In genomic region chr17:43878260-43879082, GRCh38 we compare ENCODE assay signal across 8 cellular contexts. TPM values are rescaled to one million over a fixed set of nuclear protein-coding genes. Genes with fewer than 3 reads are reported as not detected.
A peak's percentile ranks its signal among the peaks of the same experiment; 100 is the strongest.
DNase-seq lines count a peak whose midpoint lies in the region; ATAC-seq lines count a peak whose summit lies in the region.

No MANE protein-coding gene starts in this region.

- POLR2A ChIA-PET in activated naive CD8-positive, alpha-beta T cell treated with anti-CD3 and anti-CD28 coated beads, Interleukin-2, amount 10 ng/mL, durations not matched to agents 7 days and 5 days (lab: Charles Lee) = interaction anchor here (0.9 kb wide), 1 partner anchor 290 kb away, joined by 3 read pairs; no protein-coding TSS in a partner anchor

- peaks cover 10% of the 10 kb centered on the region for H3K27me3 Mint-ChIP-seq in activated naive CD8-positive, alpha-beta T cell treated with anti-CD3 and anti-CD28 coated beads, Interleukin-2, amount 10 ng/mL, durations not matched to agents 7 days and 5 days

- H3K9me3 Mint-ChIP-seq in activated naive CD8-positive, alpha-beta T cell treated with anti-CD3 and anti-CD28 coated beads, Interleukin-2, amount 10 ng/mL, durations not matched to agents 7 days and 5 days = no peaks in the 10 kb centered on the region

- no peak overlapping the region for H3K27ac Mint-ChIP-seq in activated naive CD8-positive, alpha-beta T cell treated with anti-CD3 and anti-CD28 coated beads, Interleukin-2, amount 10 ng/mL, durations not matched to agents 7 days and 5 days

- DNase-seq in GM03348 (ENCODE audit: low spot score) (peak; percentile 95), Kasumi-1 (lab: John Stamatoyannopoulos, UW) (peak; percentile 55 to 60), SKM-1 (lab: John Stamatoyannopoulos, UW; ENCODE audit: unreplicated experiment) (peak; percentile 55), Right ventricle myocardium inferior (ENCODE audit: missing footprints) (peak; percentile 84), posterior cingulate gyrus (peak; percentile 57 to 97 (median 80)), ureter (ENCODE audit: low spot score) (peak; percentile 80)
- peak; percentile 81 for DNase-seq in activated naive CD8-positive, alpha-beta T cell treated with anti-CD3 and anti-CD28 coated beads, Interleukin-2, amount 10 ng/mL, durations not matched to agents 7 days and 5 days

- no peak overlapping the region for H3K4me3 Mint-ChIP-seq in activated naive CD8-positive, alpha-beta T cell treated with anti-CD3 and anti-CD28 coated beads, Interleukin-2, amount 10 ng/mL, durations not matched to agents 7 days and 5 days

- peak; percentile 71 for ATAC-seq in activated naive CD8-positive, alpha-beta T cell treated with anti-CD3 and anti-CD28 coated beads, Interleukin-2, amount 10 ng/mL, durations not matched to agents 7 days and 5 days (ENCODE audit: low read depth)
- ATAC-seq in Right ventricle myocardium inferior (peak; percentile 70), GM21447 (IDR thresholded peaks at IDR 0.05; ENCODE audit: unreplicated experiment) (no peak)

- H3K36me3 Mint-ChIP-seq in activated naive CD8-positive, alpha-beta T cell treated with anti-CD3 and anti-CD28 coated beads, Interleukin-2, amount 10 ng/mL, durations not matched to agents 7 days and 5 days = no peaks in the 10 kb centered on the region

- intact Hi-C loops in Right ventricle myocardium inferior (cut with DNase I) = loop anchor here (2.0 kb wide), 1 partner anchor 28 kb away; the partner anchor contains the start of gene MPP2
- intact Hi-C loops in posterior cingulate gyrus (cut with DNase I) = loop anchor here (1.0 to 10.0 kb wide), 3 partner anchors 66 to 163 kb away; partner anchors contain the start of gene PPY

- peaks cover 2% of the 10 kb centered on the region for H3K4me1 Mint-ChIP-seq in activated naive CD8-positive, alpha-beta T cell treated with anti-CD3 and anti-CD28 coated beads, Interleukin-2, amount 10 ng/mL, durations not matched to agents 7 days and 5 days

RNA-seq across cellular contexts. Expression of gene MPP2, which starts 28.9 kb away (rescaled TPM):
- total RNA-seq in activated naive CD8-positive, alpha-beta T cell treated with anti-CD3 and anti-CD28 coated beads, Interleukin-2, amount 10 ng/mL, durations not matched to agents 7 days and 5 days = 1 to 10 TPM; 2.3 to 3.1 TPM
- total RNA-seq in Right ventricle myocardium inferior (16.2 TPM), ureter (9.8 TPM)

RNA-seq across cellular contexts. Expression of gene CD300LG, which starts 31.5 kb away (rescaled TPM):
- total RNA-seq in activated naive CD8-positive, alpha-beta T cell treated with anti-CD3 and anti-CD28 coated beads, Interleukin-2, amount 10 ng/mL, durations not matched to agents 7 days and 5 days = not detected
- 16.6 TPM for total RNA-seq in Right ventricle myocardium inferior
- total RNA-seq in ureter = 1.4 TPM

RNA-seq across cellular contexts. Expression of gene MPP3, which starts 45.5 kb away (rescaled TPM):
- under 1 TPM in 1 of 2 experiments, not detected in 1; 0.11 TPM for total RNA-seq in activated naive CD8-positive, alpha-beta T cell treated with anti-CD3 and anti-CD28 coated beads, Interleukin-2, amount 10 ng/mL, durations not matched to agents 7 days and 5 days
- total RNA-seq in Right ventricle myocardium inferior = 43.0 TPM
- total RNA-seq in ureter = 11.8 TPM

Comparison
In these comparisons a context has a peak if more than half of its experiments do, and no peak if none do; other contexts are left out.
1. RNA of gene MPP3, which starts 45.5 kb away (total RNA-seq): 43.0 TPM in Right ventricle myocardium inferior (single experiment) and 11.8 TPM in ureter (single experiment); 0.11 TPM in activated naive CD8-positive, alpha-beta T cell treated with anti-CD3 and anti-CD28 coated beads, Interleukin-2, amount 10 ng/mL, durations not matched to agents 7 days and 5 days; every median in the first group is over 10 times any median in the second.
2. Peak in every context shown above with its lines, with median percentiles within 50 percentile points of each other: DNase-seq.